Comparison of ENCODE assay signal across 33 cellular contexts in the genomic region with DNA sequence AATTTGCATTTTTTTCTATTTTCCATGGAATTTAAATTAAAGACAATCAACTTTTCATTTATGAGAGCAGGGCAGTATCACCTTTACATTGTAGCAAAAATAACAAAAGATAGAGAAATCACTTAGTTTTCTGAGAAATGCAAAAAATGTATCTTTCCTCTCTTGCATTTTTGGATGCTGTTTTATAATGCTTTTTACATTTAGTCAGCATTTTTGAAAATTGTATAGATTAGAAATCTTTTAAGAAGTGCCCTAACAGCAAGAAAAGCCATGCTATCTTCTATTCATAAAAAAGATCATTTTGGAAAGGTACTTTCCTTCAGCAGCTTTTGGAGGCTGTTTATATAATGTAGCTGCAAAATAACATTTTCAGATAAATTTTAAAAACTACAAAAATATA.
DNase-seq lines count a peak whose midpoint lies in the region; ATAC-seq, FAIRE-seq and TF ChIP-seq lines count a peak whose summit lies in the region.
"Had no signal": no experiment of that assay in that cellular context is flagged by ENCODE, and none has a peak within 500 bp of the region (broad histone marks: within the 10 kb centered on the region; RNA-seq: fewer than 3 reads in every experiment).

No MANE protein-coding gene starts in this region.

- H3K9me3 ChIP-seq in HepG2 (ENCODE audit: low read length) (no peaks in the 10 kb centered on the region), right lobe of liver (no peaks in the 10 kb centered on the region), IMR-90 (ENCODE audit: control insufficient read depth, insufficient read depth, low read length) (no peaks in the 10 kb centered on the region), K562 (replicated peaks; ENCODE audit: control insufficient read depth, insufficient read depth, low read depth, low read length) (no peaks in the 10 kb centered on the region), lower lobe of right lung (no peaks in the 10 kb centered on the region), upper lobe of left lung (no peaks in the 10 kb centered on the region)
- H3K9me3 ChIP-seq: A549; BE2C; BLaER1; BLaER1 treated with 17β-estradiol and CSF1 and Interleukin-3, amounts not matched to agents 10 nM and 100 nM; Caco-2 had no signal

- no peak for ATAC-seq in HepG2
- no peak for ATAC-seq in right lobe of liver
- ATAC-seq in IMR-90 (ENCODE audit: low read depth) = no peak
- ATAC-seq in K562 = no peak
- ATAC-seq in lower lobe of right lung = no peak
- ATAC-seq in upper lobe of left lung (ENCODE audit: low FRiP score in 2 of 2) = no peak
- ATAC-seq: A549; CD8-positive, alpha-beta T cell had no signal

- in situ Hi-C loops in HepG2 (cut with HindIII; ENCODE audit: extremely low pct_ligation_motif_present, low pct_unique_long_range_greater_than_20kb) (no loop called here), IMR-90 (cut with MboI; ENCODE audit: low sequenced_read_pairs) (no loop called here), K562 (cut with MboI) (no loop called here)

- POLR2A ChIA-PET in HepG2 (lab: Yijun Ruan, JAX) (no interaction called here), IMR-90 (lab: Charles Lee; ENCODE audit: unreplicated experiment) (no interaction called here), K562 (lab: Yijun Ruan, JAX) (no interaction called here)

- H3K4me1 ChIP-seq in HepG2 (ENCODE audit: insufficient read depth, low read length) (no peaks in the 10 kb centered on the region), right lobe of liver (no peaks in the 10 kb centered on the region), IMR-90 (ENCODE audit: control insufficient read depth, insufficient read depth, low read length) (no peaks in the 10 kb centered on the region), K562 (replicated peaks in 1 of 2; ENCODE audit: control insufficient read depth in 2 of 2, insufficient read depth in 2 of 2, low read length in 2 of 2) (no peaks in the 10 kb centered on the region), lower lobe of right lung (no peaks in the 10 kb centered on the region), upper lobe of left lung (no peaks in the 10 kb centered on the region)
- H3K4me1 ChIP-seq: A549; BE2C; BLaER1; BLaER1 treated with 17β-estradiol and CSF1 and Interleukin-3, amounts not matched to agents 10 nM and 100 nM; Caco-2 had no signal

- no peak for DNase-seq in HepG2 (ENCODE audit: low spot score)
- no peak for DNase-seq in right lobe of liver
- no peak for DNase-seq in D721Med (ENCODE audit: insufficient read length, low spot score)
- no peak for DNase-seq in IMR-90
- no peak for DNase-seq in K562 (ENCODE audit: extremely low read depth in 1 of 4, low spot score in 3 of 4)
- DNase-seq in lower lobe of right lung = no peak
- no peak for DNase-seq in upper lobe of left lung
- no peak for DNase-seq in activated CD4-positive, CD25-positive, alpha-beta regulatory T cell treated with anti-CD3 and anti-CD28 coated beads, Interleukin-2, amount 50 U/mL, for 72 hours
- DNase-seq: 8988T; ACHN; AML-193; BE2C; C1 segment of cervical spinal cord; Caco-2; Calu3; CD4-positive, alpha-beta memory T cell; CD4-positive, alpha-beta T cell; CD4-positive, CD25-positive, alpha-beta regulatory T cell; CD8-positive, alpha-beta memory T cell; CD8-positive, alpha-beta T cell; DMS 273 treated with DMSO at 0.1 percent for 48 hours; DMS153; DMS53; DMS79; DMS79 treated with DMSO at 0.1 percent for 48 hours; DND-41; EL had no signal

- H2AFZ ChIP-seq in HepG2 (ENCODE audit: low read length) = no peak overlapping the region
- H2AFZ ChIP-seq in IMR-90 (replicated peaks; ENCODE audit: low read length, poor library complexity) = no peak overlapping the region
- H2AFZ ChIP-seq in K562 (ENCODE audit: low read depth, low read length) = no peak overlapping the region

- intact Hi-C loops in HepG2 (cut with micrococcal nuclease; ENCODE audit: unreplicated experiment) (no loop called here), right lobe of liver (cut with DNase I) (no loop called here), IMR-90 (cut with micrococcal nuclease) (no loop called here), K562 (cut with micrococcal nuclease) (no loop called here), lower lobe of right lung (cut with DNase I) (no loop called here)

- H3K4ac ChIP-seq in IMR-90 (ENCODE audit: low read depth, low read length) = no peak overlapping the region

- TF ChIP-seq RAD21 in HepG2 (CRISPR knock-in tag; IDR thresholded peaks at IDR 0.05) (no peak), IMR-90 (IDR thresholded peaks at IDR 0.05; ENCODE audit: low read length) (no peak), K562 (CRISPR knock-in tag; conservative IDR thresholded peaks at IDR 0.05 in 1 of 2, IDR thresholded peaks at IDR 0.05 in 1 of 2) (no peak)

- H3K23ac ChIP-seq in IMR-90 (ENCODE audit: low read depth, low read length) = no peak overlapping the region

- H2BK15ac ChIP-seq in IMR-90 (ENCODE audit: low read depth, low read length) = no peak overlapping the region

- TF ChIP-seq CTCF in HepG2 (CRISPR knock-in tag; IDR thresholded peaks at IDR 0.05) = no peak
- TF ChIP-seq CTCF in right lobe of liver (IDR thresholded peaks at IDR 0.05) = no peak
- TF ChIP-seq CTCF in D721Med (IDR thresholded peaks at IDR 0.05; ENCODE audit: insufficient read depth, missing control alignments) = no peak
- no peak for TF ChIP-seq CTCF in IMR-90 (conservative IDR thresholded peaks at IDR 0.05; ENCODE audit: low read depth, low read length)
- TF ChIP-seq CTCF in K562 (IDR thresholded peaks at IDR 0.05 in 2 of 3, conservative IDR thresholded peaks at IDR 0.05 in 1 of 3; ENCODE audit: insufficient read depth in 2 of 3, low read depth in 1 of 3, low read length in 3 of 3) = no peak
- no peak for TF ChIP-seq CTCF in lower lobe of right lung (IDR thresholded peaks at IDR 0.05)
- no peak for TF ChIP-seq CTCF in upper lobe of left lung (IDR thresholded peaks at IDR 0.05)

- no peaks in the 10 kb centered on the region for H3K36me3 ChIP-seq in HepG2 (replicated peaks in 1 of 2; ENCODE audit: control insufficient read depth in 1 of 2, insufficient read depth in 2 of 2, low read length in 2 of 2)
- no peaks in the 10 kb centered on the region for H3K36me3 ChIP-seq in right lobe of liver
- no peaks in the 10 kb centered on the region for H3K36me3 ChIP-seq in IMR-90 (ENCODE audit: control insufficient read depth, insufficient read depth, low read length)
- no peaks in the 10 kb centered on the region for H3K36me3 ChIP-seq in K562 (ENCODE audit: control insufficient read depth, insufficient read depth, low read length)
- H3K36me3 ChIP-seq in lower lobe of right lung = no peaks in the 10 kb centered on the region
- H3K36me3 ChIP-seq in upper lobe of left lung = no peaks in the 10 kb centered on the region
- H3K36me3 ChIP-seq: BE2C; BLaER1; BLaER1 treated with 17β-estradiol and CSF1 and Interleukin-3, amounts not matched to agents 10 nM and 100 nM had no signal

- H2AK5ac ChIP-seq in IMR-90 (ENCODE audit: low read depth, low read length) = no peak overlapping the region

- H3K79me1 ChIP-seq in IMR-90 (ENCODE audit: low read depth in 1 of 2, low read length in 2 of 2) = no peaks in the 10 kb centered on the region

- no peak overlapping the region for H2BK5ac ChIP-seq in IMR-90 (ENCODE audit: low read depth, low read length, poor library complexity, severe bottlenecking)

- no peak overlapping the region for H3K18ac ChIP-seq in IMR-90 (ENCODE audit: low read depth, low read length)

- H4K91ac ChIP-seq in IMR-90 (ENCODE audit: insufficient read depth, low read depth, low read length) = no peak overlapping the region

- no peak for FAIRE-seq in HepG2 (lab: Jason Lieb, UNC)
- peak; percentile 35 for FAIRE-seq in D721Med (lab: Jason Lieb, UNC)
- no peak for FAIRE-seq in K562 (lab: Jason Lieb, UNC)
- FAIRE-seq: A204.1, A549 had no signal

- TF ChIP-seq POLR2A in HepG2 (IDR thresholded peaks at IDR 0.05; ENCODE audit: insufficient read depth in 1 of 2, low read depth in 2 of 2, low read length in 2 of 2) (no peak), right lobe of liver (IDR thresholded peaks at IDR 0.05) (no peak), IMR-90 (IDR thresholded peaks at IDR 0.05; ENCODE audit: low read depth, low read length) (no peak), K562 (conservative IDR thresholded peaks at IDR 0.05) (no peak), upper lobe of left lung (IDR thresholded peaks at IDR 0.05) (no peak)

- H2BK20ac ChIP-seq in IMR-90 (ENCODE audit: low read depth, low read length) = no peak overlapping the region

- no TSS peak for BruUV-seq in HepG2 (replicated peaks; lab: Mats Ljungman, UMichigan)
- no TSS peak for BruUV-seq in IMR-90 (replicated peaks; lab: Mats Ljungman, UMichigan)
- BruUV-seq in K562 (replicated peaks; lab: Mats Ljungman, UMichigan) = no TSS peak

- no peak overlapping the region for H4K8ac ChIP-seq in IMR-90 (ENCODE audit: low read depth in 2 of 2, low read length in 2 of 2)

- H3K14ac ChIP-seq in IMR-90 (replicated peaks; ENCODE audit: low read depth, low read length) = no peak overlapping the region

- H3K56ac ChIP-seq in IMR-90 (ENCODE audit: extremely low read depth, insufficient read depth, low read length) = no peak overlapping the region

- H4K5ac ChIP-seq in IMR-90 (ENCODE audit: low read depth, low read length) = no peak overlapping the region

- H3K9ac ChIP-seq in HepG2 (ENCODE audit: insufficient read depth, low read depth, low read length) (no peak overlapping the region), IMR-90 (ENCODE audit: low read depth, low read length) (no peak overlapping the region), K562 (ENCODE audit: insufficient read depth in 1 of 2, low read depth in 2 of 2, low read length in 2 of 2) (no peak overlapping the region)
- H3K9ac ChIP-seq: BLaER1; BLaER1 treated with 17β-estradiol and CSF1 and Interleukin-3, amounts not matched to agents 10 nM and 100 nM had no signal

- H3K4me3 ChIP-seq in HepG2 (replicated peaks in 1 of 3; ENCODE audit: insufficient read depth in 1 of 3, low read depth in 2 of 3, low read length in 3 of 3) = no peak overlapping the region
- H3K4me3 ChIP-seq in right lobe of liver = no peak overlapping the region
- H3K4me3 ChIP-seq in IMR-90 (ENCODE audit: insufficient read depth, low read depth, low read length) = no peak overlapping the region
- no peak overlapping the region for H3K4me3 ChIP-seq in K562
- no peak overlapping the region for H3K4me3 ChIP-seq in lower lobe of right lung
- no peak overlapping the region for H3K4me3 ChIP-seq in upper lobe of left lung
- H3K4me3 ChIP-seq: A549; BLaER1; BLaER1 treated with 17β-estradiol and CSF1 and Interleukin-3, amounts not matched to agents 10 nM and 100 nM had no signal

- CTCF ChIA-PET in HepG2 (lab: Yijun Ruan, JAX; ENCODE audit: low intra/inter-chr PET ratio, low total read pairs) = no interaction called here
- CTCF ChIA-PET in IMR-90 (lab: Yijun Ruan, JAX) = no interaction called here
- CTCF ChIA-PET in K562 (lab: Yijun Ruan, JAX; ENCODE audit: low intra/inter-chr PET ratio) = no interaction called here

- H3K27me3 ChIP-seq in HepG2 (ENCODE audit: control insufficient read depth in 1 of 2, insufficient read depth in 2 of 2, low read length in 2 of 2) = no peaks in the 10 kb centered on the region
- H3K27me3 ChIP-seq in right lobe of liver = no peaks in the 10 kb centered on the region
- H3K27me3 ChIP-seq in IMR-90 (ENCODE audit: control insufficient read depth, insufficient read depth, low read length) = no peaks in the 10 kb centered on the region
- no peaks in the 10 kb centered on the region for H3K27me3 ChIP-seq in K562 (ENCODE audit: control insufficient read depth in 2 of 2, insufficient read depth in 2 of 2, low read length in 2 of 2)
- no peaks in the 10 kb centered on the region for H3K27me3 ChIP-seq in lower lobe of right lung (ENCODE audit: low read depth)
- H3K27me3 ChIP-seq in upper lobe of left lung = no peaks in the 10 kb centered on the region
- H3K27me3 ChIP-seq: BE2C; BLaER1; BLaER1 treated with 17β-estradiol and CSF1 and Interleukin-3, amounts not matched to agents 10 nM and 100 nM had no signal

- H3K4me2 ChIP-seq in HepG2 (ENCODE audit: low read depth, low read length) (no peak overlapping the region), IMR-90 (ENCODE audit: low read depth, low read length) (no peak overlapping the region), K562 (ENCODE audit: insufficient read depth, low read length) (no peak overlapping the region)
- H3K4me2 ChIP-seq: A549; BLaER1; BLaER1 treated with 17β-estradiol and CSF1 and Interleukin-3, amounts not matched to agents 10 nM and 100 nM had no signal

- no peaks in the 10 kb centered on the region for H4K20me1 ChIP-seq in HepG2 (ENCODE audit: insufficient read depth, low read length)
- H4K20me1 ChIP-seq in IMR-90 (ENCODE audit: insufficient read depth, low read length) = no peaks in the 10 kb centered on the region
- H4K20me1 ChIP-seq in K562 (replicated peaks; ENCODE audit: control insufficient read depth, insufficient read depth, low read length) = no peaks in the 10 kb centered on the region
- H4K20me1 ChIP-seq: BLaER1; BLaER1 treated with 17β-estradiol and CSF1 and Interleukin-3, amounts not matched to agents 10 nM and 100 nM had no signal

- dilution Hi-C loops in IMR-90 (cut with HindIII; ENCODE audit: low sequenced_read_pairs, unreplicated experiment) = no loop called here

- no peak overlapping the region for H2AK9ac ChIP-seq in IMR-90 (replicated peaks; ENCODE audit: low read depth, low read length, poor library complexity)

- TF ChIP-seq EP300 in HepG2 (IDR thresholded peaks at IDR 0.05; ENCODE audit: low read depth in 2 of 2, low read length in 2 of 2) (no peak), HepG2 (CRISPR knock-in tag; IDR thresholded peaks at IDR 0.05; ENCODE audit: borderline replicate concordance) (no peak), K562 (IDR thresholded peaks at IDR 0.05; ENCODE audit: low read length) (no peak), upper lobe of left lung (IDR thresholded peaks at IDR 0.05) (no peak)

- H3K79me2 ChIP-seq in HepG2 (ENCODE audit: insufficient read depth, low read length) (no peaks in the 10 kb centered on the region), K562 (ENCODE audit: control insufficient read depth, insufficient read depth, low read length) (no peaks in the 10 kb centered on the region)

- H2BK120ac ChIP-seq in IMR-90 (ENCODE audit: low read depth, low read length) = no peak overlapping the region

- H3K27ac ChIP-seq in HepG2 (ENCODE audit: extremely low read length, insufficient read depth, low read length) = no peak overlapping the region
- H3K27ac ChIP-seq in right lobe of liver = no peak overlapping the region
- no peak overlapping the region for H3K27ac ChIP-seq in IMR-90 (ENCODE audit: insufficient read depth, low read length)
- no peak overlapping the region for H3K27ac ChIP-seq in K562 (ENCODE audit: extremely low read depth, low read depth, low read length)
- H3K27ac ChIP-seq in lower lobe of right lung = no peak overlapping the region
- no peak overlapping the region for H3K27ac ChIP-seq in upper lobe of left lung
- H3K27ac ChIP-seq: 22Rv1; A549; BLaER1; BLaER1 treated with 17β-estradiol and CSF1 and Interleukin-3, amounts not matched to agents 10 nM and 100 nM; C4-2B had no signal

- H3K9me1 ChIP-seq in IMR-90 (ENCODE audit: insufficient read depth, low read length) = no peaks in the 10 kb centered on the region
- no peaks in the 10 kb centered on the region for H3K9me1 ChIP-seq in K562 (ENCODE audit: control insufficient read depth, insufficient read depth, low read length)
